21 cellular contexts compared by ENCODE assay signal in genomic region chr5:139245637-139246335, GRCh38. TPM values are rescaled to one million over a fixed set of nuclear protein-coding genes. Genes with fewer than 3 reads are reported as not detected.
DNase-seq lines count a peak whose midpoint lies in the region; ATAC-seq, FAIRE-seq and TF ChIP-seq lines count a peak whose summit lies in the region.
"Had no signal": no experiment of that assay in that cellular context is flagged by ENCODE, and none has a peak within 500 bp of the region (broad histone marks: within the 10 kb centered on the region; RNA-seq: fewer than 3 reads in every experiment).

No MANE protein-coding gene starts in this region.

- TF ChIP-seq RAD21 in A549 (conservative IDR thresholded peaks at IDR 0.05 in 1 of 2, IDR thresholded peaks at IDR 0.05 in 1 of 2) = no peak

- peaks cover 0 to 2% of the 10 kb centered on the region in 2 donors for H3K27me3 Mint-ChIP-seq in CD4-positive, alpha-beta memory T cell

- peak overlapping the region; percentile 88 for H2AFZ ChIP-seq in endothelial cell of umbilical vein (ENCODE audit: low read depth, low read length)
- H2AFZ ChIP-seq: hepatocyte had no signal

- TF ChIP-seq POLR2A in A549 (IDR thresholded peaks at IDR 0.05; ENCODE audit: low read length) (no peak), endothelial cell of umbilical vein (IDR thresholded peaks at IDR 0.05; ENCODE audit: low read depth, low read length) (no peak)

- peak overlapping the region; percentile 32; the same call in 1 of the 3 replicates for H3K4me2 ChIP-seq in A549
- H3K4me2 ChIP-seq in endothelial cell of umbilical vein (ENCODE audit: insufficient read depth, low read length) = peak overlapping the region; percentile 80
- H3K4me2 ChIP-seq: hepatocyte had no signal

- peaks cover 8% of the 10 kb centered on the region; the same call in 1 of the 3 replicates for H3K4me1 ChIP-seq in A549
- H3K4me1 ChIP-seq in RWPE2 (ENCODE audit: insufficient read depth, poor library complexity, severe bottlenecking) = peaks cover 13% of the 10 kb centered on the region
- H3K4me1 ChIP-seq in endothelial cell of umbilical vein (ENCODE audit: control insufficient read depth, extremely low read depth, insufficient read depth, low read length) = peaks cover 16% of the 10 kb centered on the region
- H3K4me1 ChIP-seq in CD4-positive, alpha-beta memory T cell (ENCODE audit: insufficient read depth, low read length) = no peaks in the 10 kb centered on the region
- H3K4me1 ChIP-seq: esophagus muscularis mucosa, right lobe of liver had no signal

- TSS peak; percentile 67 for BruUV-seq in endothelial cell of umbilical vein (replicated peaks; lab: Mats Ljungman, UMichigan)

- no peak overlapping the region for H3K4me3 Mint-ChIP-seq in CD4-positive, alpha-beta memory T cell
- H3K4me3 Mint-ChIP-seq: activated CD4-positive, alpha-beta T cell treated with anti-CD3 and anti-CD28 coated beads, Interleukin-2, amount 10 ng/mL, durations not matched to agents 7 days and 5 days had no signal

- no peaks in the 10 kb centered on the region for H3K36me3 Mint-ChIP-seq in CD4-positive, alpha-beta memory T cell
- H3K36me3 Mint-ChIP-seq: CD4-positive, CD25-positive, alpha-beta regulatory T cell had no signal

- FAIRE-seq in A549 (lab: Jason Lieb, UNC) (no peak), endothelial cell of umbilical vein (lab: Jason Lieb, UNC) (peak; percentile 18)
- FAIRE-seq: G401.6, GM18507, RCC 7860, urothelium cell line had no signal

- H3K27me3 ChIP-seq in RWPE2 (ENCODE audit: insufficient read depth, poor library complexity, severe bottlenecking) (no peaks in the 10 kb centered on the region), endothelial cell of umbilical vein (ENCODE audit: control insufficient read depth in 2 of 2, insufficient read depth in 2 of 2, low read length in 2 of 2) (peaks cover 6 to 10% of the 10 kb centered on the region in 2 experiments)
- H3K27me3 ChIP-seq in CD4-positive, alpha-beta memory T cell (ENCODE audit: insufficient read depth, low read length) = no peaks in the 10 kb centered on the region
- H3K27me3 ChIP-seq: esophagus muscularis mucosa, hepatocyte, right lobe of liver had no signal

- H4K20me1 ChIP-seq in endothelial cell of umbilical vein (replicated peaks; ENCODE audit: control insufficient read depth, extremely low read depth, insufficient read depth, low read length) = no peaks in the 10 kb centered on the region

- TF ChIP-seq EP300 in A549 (IDR thresholded peaks at IDR 0.05) = no peak

- no peak for DNase-seq in A549 (ENCODE audit: low read depth in 1 of 2, low spot score in 1 of 2)
- DNase-seq in EL = peak; percentile 16
- DNase-seq in RWPE2 (ENCODE audit: low spot score) = no peak
- DNase-seq in endothelial cell of umbilical vein (ENCODE audit: low read depth, low spot score) = no peak
- DNase-seq in amniotic stem cell (lab: John Stamatoyannopoulos, UW) = no peak
- DNase-seq in CD4-positive, alpha-beta memory T cell = no peak
- DNase-seq: NCI-H1694 treated with DMSO at 0.1 percent for 48 hours, NCI-H524 treated with DMSO at 0.1 percent for 48 hours, T-helper 9 cell had no signal

- POLR2A ChIA-PET in A549 (lab: Yijun Ruan, JAX) = interaction anchor here (0.6 kb wide), 1 partner anchor 428 kb away, joined by 3 read pairs; no protein-coding TSS in a partner anchor
- POLR2A ChIA-PET in endothelial cell of umbilical vein (lab: Charles Lee) = interaction anchor here (0.6 kb wide), 1 partner anchor 296 kb away, joined by 7 read pairs; no protein-coding TSS in a partner anchor
- POLR2A ChIA-PET in CD4-positive, alpha-beta memory T cell (lab: Charles Lee; ENCODE audit: partially characterized antibody) = no interaction called here

- TF ChIP-seq CTCF in A549 (IDR thresholded peaks at IDR 0.05) = no peak
- TF ChIP-seq CTCF in RWPE2 (IDR thresholded peaks at IDR 0.05; ENCODE audit: poor library complexity, severe bottlenecking) = no peak
- TF ChIP-seq CTCF in endothelial cell of umbilical vein (IDR thresholded peaks at IDR 0.05; ENCODE audit: extremely low read depth in 1 of 2, insufficient read depth in 1 of 2, low read depth in 1 of 2, low read length in 2 of 2) = no peak

- H3K9me1 ChIP-seq in endothelial cell of umbilical vein (replicated peaks; ENCODE audit: control insufficient read depth, extremely low read depth, insufficient read depth, low read length) = no peaks in the 10 kb centered on the region

- H3K79me2 ChIP-seq in endothelial cell of umbilical vein (ENCODE audit: control insufficient read depth, insufficient read depth, low read length) = no peaks in the 10 kb centered on the region
- H3K79me2 ChIP-seq: hepatocyte had no signal

- intact Hi-C loops in endothelial cell of umbilical vein (cut with micrococcal nuclease) = no loop called here
- intact Hi-C loops in CD4-positive, alpha-beta memory T cell (cut with micrococcal nuclease) = no loop called here

- H3K36me3 ChIP-seq in RWPE2 (ENCODE audit: low read depth) (no peaks in the 10 kb centered on the region), endothelial cell of umbilical vein (ENCODE audit: control insufficient read depth in 2 of 2, extremely low read depth in 1 of 2, insufficient read depth in 2 of 2, low read length in 2 of 2) (no peaks in the 10 kb centered on the region)
- no peaks in the 10 kb centered on the region for H3K36me3 ChIP-seq in CD4-positive, alpha-beta memory T cell (ENCODE audit: insufficient read depth, low read length)
- H3K36me3 ChIP-seq: esophagus muscularis mucosa, right lobe of liver had no signal

- CTCF ChIA-PET in A549 (lab: Yijun Ruan, JAX) = interaction anchor here (1.3 to 3.5 kb wide), 3 partner anchors 11 to 16 kb away, joined by 3 to 20 read pairs (median 4); no protein-coding TSS in a partner anchor
- CTCF ChIA-PET in endothelial cell of umbilical vein (lab: Charles Lee) = interaction anchor here (0.9 to 1.5 kb wide), 4 partner anchors 43 to 666 kb away, joined by 3 read pairs; no protein-coding TSS in a partner anchor
- CTCF ChIA-PET in CD4-positive, alpha-beta memory T cell (lab: Charles Lee; ENCODE audit: partially characterized antibody) = interaction anchor here (0.6 to 1.0 kb wide), 3 partner anchors 10 to 19 kb away, joined by 3 to 5 read pairs (median 4); no protein-coding TSS in a partner anchor

- peaks cover 0 to 2% (median 0%) of the 10 kb centered on the region in 8 donors for H3K9me3 Mint-ChIP-seq in CD4-positive, alpha-beta memory T cell
- H3K9me3 Mint-ChIP-seq: activated CD4-positive, alpha-beta T cell treated with anti-CD3 and anti-CD28 coated beads, Interleukin-2, amount 10 ng/mL, durations not matched to agents 7 days and 5 days had no signal

- no peaks in the 10 kb centered on the region for H3K9me3 ChIP-seq in A549
- H3K9me3 ChIP-seq in RWPE2 (ENCODE audit: severe bottlenecking) = no peaks in the 10 kb centered on the region
- no peaks in the 10 kb centered on the region for H3K9me3 ChIP-seq in endothelial cell of umbilical vein (replicated peaks; ENCODE audit: control insufficient read depth, insufficient read depth, low read length)
- no peaks in the 10 kb centered on the region for H3K9me3 ChIP-seq in CD4-positive, alpha-beta memory T cell (ENCODE audit: control insufficient read depth in 1 of 2, low read length in 2 of 2)
- H3K9me3 ChIP-seq: esophagus muscularis mucosa, right lobe of liver had no signal

- peaks cover 6 to 10% (median 6%) of the 10 kb centered on the region in 4 donors for H3K4me1 Mint-ChIP-seq in CD4-positive, alpha-beta memory T cell

- ATAC-seq in A549 (no peak), RWPE2 (ENCODE audit: low read depth) (no peak), HG02970 (IDR thresholded peaks at IDR 0.05; ENCODE audit: low FRiP score, unreplicated experiment) (no peak), HG03432 (IDR thresholded peaks at IDR 0.05; ENCODE audit: unreplicated experiment) (no peak)
- ATAC-seq: left lobe of liver had no signal

- dilution Hi-C loops in endothelial cell of umbilical vein (cut with MboI; ENCODE audit: extremely low pct_ligation_motif_present, low sequenced_read_pairs) = no loop called here

- H3K9ac ChIP-seq in endothelial cell of umbilical vein (replicated peaks; ENCODE audit: extremely low read depth, insufficient read depth, low read length) = peak overlapping the region; percentile 19

- peak overlapping the region in 1 of 2 experiments; percentile 10; a peak in 1 of 6 replicates for H3K27ac ChIP-seq in A549
- H3K27ac ChIP-seq in RWPE2 (ENCODE audit: poor library complexity, severe bottlenecking) = peak overlapping the region; percentile 27
- peak overlapping the region; percentile 7 for H3K27ac ChIP-seq in endothelial cell of umbilical vein (ENCODE audit: insufficient read depth, low read depth, low read length)
- no peak overlapping the region for H3K27ac ChIP-seq in CD4-positive, alpha-beta memory T cell (ENCODE audit: low read depth, low read length)
- H3K27ac ChIP-seq: esophagus muscularis mucosa, hepatocyte, right lobe of liver had no signal

- no peak overlapping the region for H3K4me3 ChIP-seq in A549
- no peak overlapping the region for H3K4me3 ChIP-seq in RWPE2 (ENCODE audit: severe bottlenecking)
- H3K4me3 ChIP-seq in endothelial cell of umbilical vein (replicated peaks in 1 of 3; ENCODE audit: insufficient read depth in 1 of 3, low read depth in 1 of 3, low read length in 3 of 3) = no peak overlapping the region
- no peak overlapping the region for H3K4me3 ChIP-seq in CD4-positive, alpha-beta memory T cell (ENCODE audit: low read length in 2 of 2)
- H3K4me3 ChIP-seq: esophagus muscularis mucosa, hepatocyte, right lobe of liver had no signal

- H3K27ac Mint-ChIP-seq in CD4-positive, alpha-beta memory T cell = no peak overlapping the region

RNA-seq across cellular contexts. Expression of gene SIL1, which starts 47.6 kb away (rescaled TPM):
- polyA plus RNA-seq in A549 (2011; rRNA removed) = 28.5 and 45.5 TPM in 2 replicates
- 33.5 and 38.8 TPM in 2 replicates for polyA plus RNA-seq in A549 (2012; cell fraction: cytosol; rRNA removed)
- polyA plus RNA-seq in A549 (2012; cell fraction: nucleus; rRNA removed) = 45.6 and 67.8 TPM in 2 replicates
- 23.0 to 31.7 TPM (median 27.6 TPM) in 3 replicates for polyA plus RNA-seq in A549 (2017; fragmentation: RNase III; extraction: RNeasy Plus Mini Kit Qiagen cat#74134 plus additional on column Dnase treatment)
- 23.8 and 24.8 TPM in 2 replicates for polyA minus RNA-seq in A549 (2011; rRNA and poly(A)+ RNA removed)
- total RNA-seq in endothelial cell of umbilical vein = 35.4 and 47.6 TPM in 2 replicates
- 67.2 and 110 TPM in 2 replicates for polyA plus RNA-seq in endothelial cell of umbilical vein
- 44.2 and 57.5 TPM in 2 replicates for polyA plus RNA-seq in endothelial cell of umbilical vein (2011; cell fraction: cytosol; rRNA removed)
- 21.5 and 22.9 TPM in 2 replicates for polyA plus RNA-seq in endothelial cell of umbilical vein (2011; cell fraction: nucleus; rRNA removed)
- polyA plus RNA-seq in endothelial cell of umbilical vein (2012) = 43.9 and 50.4 TPM in 2 replicates
- polyA minus RNA-seq in endothelial cell of umbilical vein = 29.5 and 34.0 TPM in 2 replicates
- 17.8 TPM for polyA minus RNA-seq in endothelial cell of umbilical vein (2011; cell fraction: cytosol; rRNA and poly(A)+ RNA removed)
- polyA minus RNA-seq in endothelial cell of umbilical vein (2011; cell fraction: nucleus; rRNA and poly(A)+ RNA removed) = 11.9 and 13.7 TPM in 2 replicates
- total RNA-seq in CD4-positive, alpha-beta memory T cell = 10 to 100 TPM; 16.4 to 16.7 TPM
- polyA plus RNA-seq in CD4-positive, alpha-beta memory T cell = 10 to 100 TPM; 12.2 to 12.3 TPM

RNA-seq across cellular contexts. Expression of gene MATR3, which starts 47.8 kb away (rescaled TPM):
- polyA plus RNA-seq in A549 (2011; rRNA removed) (157 and 178 TPM in 2 replicates), A549 (2017; fragmentation: RNase III; extraction: RNeasy Plus Mini Kit Qiagen cat#74134 plus additional on column Dnase treatment) (181 to 189 TPM (median 187 TPM) in 3 replicates), endothelial cell of umbilical vein (52.7 and 64.0 TPM in 2 replicates)
- polyA plus RNA-seq in A549 (2012; cell fraction: cytosol; rRNA removed) = 30.2 and 39.2 TPM in 2 replicates
- 40.1 and 59.7 TPM in 2 replicates for polyA plus RNA-seq in A549 (2012; cell fraction: nucleus; rRNA removed)
- polyA minus RNA-seq in A549 (2011; rRNA and poly(A)+ RNA removed) = 175 and 206 TPM in 2 replicates
- total RNA-seq in endothelial cell of umbilical vein = 158 and 164 TPM in 2 replicates
- polyA plus RNA-seq in endothelial cell of umbilical vein (2011; cell fraction: cytosol; rRNA removed) = 56.4 and 66.4 TPM in 2 replicates
- 119 and 154 TPM in 2 replicates for polyA plus RNA-seq in endothelial cell of umbilical vein (2011; cell fraction: nucleus; rRNA removed)
- polyA plus RNA-seq in endothelial cell of umbilical vein (2012) = 154 and 212 TPM in 2 replicates
- 251 and 281 TPM in 2 replicates for polyA minus RNA-seq in endothelial cell of umbilical vein
- 119 TPM for polyA minus RNA-seq in endothelial cell of umbilical vein (2011; cell fraction: cytosol; rRNA and poly(A)+ RNA removed)
- 181 and 260 TPM in 2 replicates for polyA minus RNA-seq in endothelial cell of umbilical vein (2011; cell fraction: nucleus; rRNA and poly(A)+ RNA removed)
- total RNA-seq in CD4-positive, alpha-beta memory T cell = 100 to 1,000 TPM; 228 to 255 TPM
- 100 to 1,000 TPM; 377 to 419 TPM for polyA plus RNA-seq in CD4-positive, alpha-beta memory T cell
